1 cellular context compared by ENCODE assay signal in genomic region chr4:181528570-181529184, GRCh38.
TF ChIP-seq lines count a peak whose summit lies in the region.

No MANE protein-coding gene starts in this region.

TF ChIP-seq in GM23338, 12 proteins besides CTCF, POLR2A, EP300 and RAD21 (continued from another document):
- TF ChIP-seq ZNF462 (CRISPR knock-in tag; IDR thresholded peaks at IDR 0.05) (no peak), STAT1 (IDR thresholded peaks at IDR 0.05; ENCODE audit: unreplicated experiment) (no peak), ETS1 (IDR thresholded peaks at IDR 0.05) (no peak), EZH2 (IDR thresholded peaks at IDR 0.05; ENCODE audit: low read depth, unreplicated experiment) (no peak), CREB1 (CRISPR knock-in tag; IDR thresholded peaks at IDR 0.05; ENCODE audit: low read depth) (no peak), JUNB (IDR thresholded peaks at IDR 0.05; ENCODE audit: unreplicated experiment) (no peak), EZH2phosphoT487 (IDR thresholded peaks at IDR 0.05; ENCODE audit: unreplicated experiment) (no peak), NANOG (IDR thresholded peaks at IDR 0.05; ENCODE audit: borderline replicate concordance) (no peak)
